In the genomic region with DNA sequence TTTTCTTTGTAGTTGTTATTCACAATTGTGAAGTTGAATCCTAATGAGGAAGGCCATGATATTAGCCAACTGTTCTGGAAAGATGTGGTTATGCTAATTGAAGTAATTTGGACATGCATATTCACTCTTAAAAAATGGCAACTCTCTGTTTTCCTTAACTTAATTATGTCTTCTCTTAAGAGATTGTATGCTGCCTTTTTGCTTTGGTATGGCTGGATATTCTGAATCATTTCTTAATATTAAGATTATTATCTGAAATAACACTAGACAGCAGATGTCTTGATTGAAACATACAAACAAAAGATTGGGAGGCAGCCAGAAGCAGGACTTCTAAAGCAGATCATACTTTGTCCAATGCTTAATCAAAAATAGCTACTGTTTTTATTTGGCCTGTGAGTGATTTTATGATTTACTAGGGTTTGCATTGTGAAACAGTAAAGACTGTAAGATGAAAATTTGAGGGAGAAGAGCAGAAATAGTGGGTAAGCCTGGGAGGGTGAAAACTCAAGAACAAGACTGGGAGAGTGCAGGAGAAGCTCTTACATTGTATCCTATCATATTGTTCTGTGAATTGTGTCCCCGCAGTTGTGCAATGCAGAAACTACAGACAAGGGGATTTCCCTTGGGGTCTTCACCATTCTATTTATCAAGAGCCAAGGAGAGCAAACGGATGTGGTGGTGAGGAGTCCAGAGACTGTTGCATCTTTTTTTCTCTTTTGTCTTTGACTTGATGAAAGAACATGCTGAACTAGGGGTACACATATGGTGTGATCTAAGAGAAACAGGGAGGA, we compare ENCODE assay signal across 28 cellular contexts.
"Had no signal": no experiment of that assay in that cellular context is flagged by ENCODE, and none has a peak within 500 bp of the region (broad histone marks: within the 10 kb centered on the region; RNA-seq: fewer than 3 reads in every experiment).

No MANE protein-coding gene starts in this region.

- DNase-seq: dermis blood vessel endothelial cell; effector memory CD8-positive, alpha-beta T cell; head of caudate nucleus; kidney; mucosa of descending colon; naive B cell; nucleus accumbens; stimulated activated CD4-positive, alpha-beta T cell treated with anti-CD3 and anti-CD28 coated beads, Interleukin-12 subunit alpha, Interleukin-12 subunit beta, amount 100 ng/mL, for 4 hours; stimulated activated CD4-positive, alpha-beta T cell treated with anti-CD3 and anti-CD28 coated beads, Interleukin-1b, Interleukin-23, amount 100 ng/mL, for 48 hours; stimulated activated CD4-positive, alpha-beta T cell treated with anti-CD3 and anti-CD28 coated beads, Interleukin-4, amount 100 ng/mL, for 1 hour; stimulated activated CD8-positive, alpha-beta memory T cell treated with anti-CD3 and anti-CD28 coated beads, Interleukin-4, amount 100 ng/mL, for 48 hours; stimulated activated naive CD4-positive, alpha-beta T cell; stimulated activated naive CD8-positive, alpha-beta T cell treated with anti-CD3 and anti-CD28 coated beads, Interleukin-15, amount 100 ng/mL, for 72 hours; transverse colon; upper lobe of right lung; uterus had no signal

- H3K4me3 Mint-ChIP-seq: effector memory CD8-positive, alpha-beta T cell; memory B cell; naive B cell; nephron; stimulated activated naive CD8-positive, alpha-beta T cell treated with anti-CD3 and anti-CD28 coated beads, Interleukin-15, amount 100 ng/mL, for 72 hours had no signal

- H3K9me3 Mint-ChIP-seq: nephron had no signal

- H3K27me3 ChIP-seq: right atrium auricular region, suprapubic skin, transverse colon, upper lobe of right lung, uterus had no signal

- ATAC-seq: effector memory CD8-positive, alpha-beta T cell; left lobe of liver; mucosa of descending colon; sciatic nerve; stimulated activated naive CD8-positive, alpha-beta T cell treated with anti-CD3 and anti-CD28 coated beads, Interleukin-15, amount 100 ng/mL, for 72 hours; upper lobe of right lung had no signal

- H3K27ac ChIP-seq: coronary artery, prostate gland, right atrium auricular region, suprapubic skin, transverse colon, upper lobe of right lung, uterus had no signal

- H3K27me3 Mint-ChIP-seq: effector memory CD8-positive, alpha-beta T cell; naive B cell; stimulated activated naive CD8-positive, alpha-beta T cell treated with anti-CD3 and anti-CD28 coated beads, Interleukin-15, amount 100 ng/mL, for 72 hours had no signal

- H3K4me1 Mint-ChIP-seq: memory B cell; naive B cell; nephron; stimulated activated naive CD8-positive, alpha-beta T cell treated with anti-CD3 and anti-CD28 coated beads, Interleukin-15, amount 100 ng/mL, for 72 hours had no signal

- H3K4me1 ChIP-seq: prostate gland, right atrium auricular region, suprapubic skin, upper lobe of right lung, uterus had no signal

- FAIRE-seq: endometrium, frontal cortex, kidney had no signal

- H3K9me3 ChIP-seq: mucosa of descending colon, prostate gland, right atrium auricular region, suprapubic skin, transverse colon, upper lobe of right lung, uterus had no signal

- H3K4me3 ChIP-seq: coronary artery, lung, mucosa of descending colon, prostate gland, right atrium auricular region, smooth muscle cell, suprapubic skin, transverse colon, upper lobe of right lung, uterus had no signal

- H3K27ac Mint-ChIP-seq: effector memory CD8-positive, alpha-beta T cell; memory B cell; naive B cell; nephron; stimulated activated naive CD8-positive, alpha-beta T cell treated with anti-CD3 and anti-CD28 coated beads, Interleukin-15, amount 100 ng/mL, for 72 hours had no signal

- H3K4me2 ChIP-seq: smooth muscle cell had no signal

- H3K36me3 Mint-ChIP-seq: memory B cell, naive B cell had no signal

- H3K36me3 ChIP-seq: prostate gland, right atrium auricular region, suprapubic skin, transverse colon, upper lobe of right lung, uterus had no signal
